Comparison of ENCODE assay signal across 19 cellular contexts in genomic region chr2:153405196-153405595, GRCh38.
DNase-seq lines count a peak whose midpoint lies in the region; ATAC-seq and TF ChIP-seq lines count a peak whose summit lies in the region.
"Had no signal": no experiment of that assay in that cellular context is flagged by ENCODE, and none has a peak within 500 bp of the region (broad histone marks: within the 10 kb centered on the region; RNA-seq: fewer than 3 reads in every experiment).

No MANE protein-coding gene starts in this region.

- H3K4me1 ChIP-seq in foreskin keratinocyte = no peaks in the 10 kb centered on the region
- H3K4me1 ChIP-seq in smooth muscle cell (ENCODE audit: low read depth) = peaks cover 14% of the 10 kb centered on the region
- H3K4me1 ChIP-seq: BE2C had no signal

- H3K79me2 ChIP-seq in smooth muscle cell (ENCODE audit: low read depth) = no peaks in the 10 kb centered on the region

- ATAC-seq in WTC11 (peak; percentile 44), foreskin keratinocyte (peak; percentile 90), sciatic nerve (no peak), left colon (no peak)

- H3K36me3 Mint-ChIP-seq in WTC11 = peaks cover 6% of the 10 kb centered on the region; the same call in 1 of the 2 replicates

- no peak overlapping the region for H3K27ac Mint-ChIP-seq in WTC11
- H3K27ac Mint-ChIP-seq: CD4-positive, alpha-beta T cell had no signal

- H3K36me3 ChIP-seq in smooth muscle cell (ENCODE audit: low read depth) = no peaks in the 10 kb centered on the region
- H3K36me3 ChIP-seq: BE2C had no signal

- H3K4me2 ChIP-seq in smooth muscle cell = peak overlapping the region; percentile 86
- H3K4me2 ChIP-seq: PC-9 had no signal

- CTCF ChIA-PET in WTC11 (lab: Charles Lee) = no interaction called here

- no peak overlapping the region for H2AFZ ChIP-seq in smooth muscle cell (ENCODE audit: low read depth)
- H2AFZ ChIP-seq: PC-9 had no signal

- H3F3A ChIP-seq in smooth muscle cell (ENCODE audit: low read depth) = no peaks in the 10 kb centered on the region

- peaks cover 42% of the 10 kb centered on the region for H3K4me1 Mint-ChIP-seq in WTC11

- no peak for TF ChIP-seq CTCF in WTC11 (IDR thresholded peaks at IDR 0.05)
- no peak for TF ChIP-seq CTCF in foreskin keratinocyte (conservative IDR thresholded peaks at IDR 0.05)
- no peak for TF ChIP-seq CTCF in smooth muscle cell (IDR thresholded peaks at IDR 0.05; ENCODE audit: borderline replicate concordance, insufficient read depth, poor library complexity, severe bottlenecking)

- WGBS in smooth muscle cell (ENCODE audit: low lambda C conversion rate) = 57% methylated on average over 1 of the region's 1 CpG

- peaks cover 5% of the 10 kb centered on the region for H3K9me3 Mint-ChIP-seq in WTC11

- no peak overlapping the region for H3K4me3 ChIP-seq in smooth muscle cell
- H3K4me3 ChIP-seq: PC-9 had no signal

- H3K9ac ChIP-seq in smooth muscle cell (ENCODE audit: low read depth) = no peak overlapping the region

- intact Hi-C loops in sciatic nerve (cut with DNase I) = no loop called here
- intact Hi-C loops in left colon (cut with DNase I, micrococcal nuclease) = no loop called here

- H3K9me3 ChIP-seq in smooth muscle cell (replicated peaks; ENCODE audit: low read depth) = no peaks in the 10 kb centered on the region
- H3K9me3 ChIP-seq: BE2C had no signal

- peak overlapping the region; percentile 89 for H3K4me3 Mint-ChIP-seq in WTC11
- H3K4me3 Mint-ChIP-seq: CD4-positive, alpha-beta T cell had no signal

- H3K27me3 Mint-ChIP-seq in WTC11 (ENCODE audit: low read depth) = no peaks in the 10 kb centered on the region
- H3K27me3 Mint-ChIP-seq: CD4-positive, alpha-beta T cell had no signal

- H3K27ac ChIP-seq in foreskin keratinocyte (no peak overlapping the region), smooth muscle cell (ENCODE audit: low read depth) (peak overlapping the region; percentile 35)
- H3K27ac ChIP-seq: PC-9 had no signal

- no peaks in the 10 kb centered on the region for H4K20me1 ChIP-seq in smooth muscle cell (ENCODE audit: low read depth)

- H3K27me3 ChIP-seq in foreskin keratinocyte (no peaks in the 10 kb centered on the region), smooth muscle cell (ENCODE audit: low read depth) (no peaks in the 10 kb centered on the region)
- H3K27me3 ChIP-seq: BE2C had no signal

- POLR2A ChIA-PET in WTC11 (lab: Charles Lee) = no interaction called here

- DNase-seq in NCI-H2227 treated with DMSO at 0.1 percent for 48 hours (lab: John Stamatoyannopoulos, UW) (peak; percentile 1), NCI-H2227 (lab: John Stamatoyannopoulos, UW; ENCODE audit: unreplicated experiment) (no peak), WTC11 (ENCODE audit: low spot score) (no peak), foreskin keratinocyte (peak; percentile 39 to 84), smooth muscle cell (lab: John Stamatoyannopoulos, UW; ENCODE audit: unreplicated experiment) (no peak), NCI-H526 treated with DMSO at 0.1 percent for 48 hours (lab: John Stamatoyannopoulos, UW) (no peak), sciatic nerve (ENCODE audit: low spot score) (no peak), left colon (no peak)
- DNase-seq: 8988T; BE2C; Calu3; CD4-positive, alpha-beta T cell; DMS53; Karpas-422; MM.1S; NCI-H1092 treated with DMSO at 0.1 percent for 48 hours; NCI-H2107; NCI-H82; PC-9 had no signal

TF ChIP-seq in WTC11, 78 proteins besides CTCF, POLR2A, EP300 and RAD21:
- TF ChIP-seq E2F1 (CRISPR knock-in tag; IDR thresholded peaks at IDR 0.05) (no peak), NR2C2 (CRISPR knock-in tag; IDR thresholded peaks at IDR 0.05) (no peak), FOXP1 (CRISPR knock-in tag; IDR thresholded peaks at IDR 0.05; ENCODE audit: borderline replicate concordance) (no peak)

Comparison
In these comparisons a context has a peak if more than half of its experiments do, and no peak if none do; other contexts are left out.
1. DNase-seq: peak in NCI-H2227 treated with DMSO at 0.1 percent for 48 hours (single experiment) and foreskin keratinocyte (2 of 2); none in NCI-H2227 (single experiment), WTC11 (single experiment), smooth muscle cell (single experiment), NCI-H526 treated with DMSO at 0.1 percent for 48 hours (single experiment), sciatic nerve (single experiment) and left colon (0 of 2).
2. ATAC-seq: peak in WTC11 (single experiment) and foreskin keratinocyte (single experiment); none in sciatic nerve (single experiment) and left colon (single experiment).